Comparison of ENCODE assay signal across 13 cellular contexts in the genomic region with DNA sequence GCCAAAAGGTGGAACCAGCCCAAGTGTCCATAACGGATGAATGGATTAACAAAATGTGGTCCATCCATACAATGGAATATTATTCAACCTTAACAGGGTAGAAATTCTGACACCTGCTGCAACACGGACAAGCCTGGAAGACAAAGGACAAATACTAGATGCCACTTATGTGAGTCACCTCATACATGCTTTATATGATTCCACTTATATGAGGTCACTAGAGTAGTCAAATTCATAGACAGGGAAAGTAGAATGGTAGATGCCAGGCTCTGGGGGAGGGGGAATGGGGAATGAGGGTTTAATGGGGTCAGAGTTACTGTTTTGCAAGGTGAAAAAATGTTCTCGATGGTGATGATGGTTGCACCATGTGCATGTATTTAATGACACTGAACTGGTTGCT. TPM values are rescaled to one million over a fixed set of nuclear protein-coding genes. Genes with fewer than 3 reads are reported as not detected.
A peak's percentile ranks its signal among the peaks of the same experiment; 100 is the strongest.
DNase-seq lines count a peak whose midpoint lies in the region; ATAC-seq lines count a peak whose summit lies in the region.
"Had no signal": no experiment of that assay in that cellular context is flagged by ENCODE, and none has a peak within 500 bp of the region (broad histone marks: within the 10 kb centered on the region; RNA-seq: fewer than 3 reads in every experiment).

No MANE protein-coding gene starts in this region.

- intact Hi-C loops in posterior vena cava (cut with DNase I), result no loop called here

- ATAC-seq in GM18511 (IDR thresholded peaks at IDR 0.05; ENCODE audit: unreplicated experiment) (no peak), GM18858 (IDR thresholded peaks at IDR 0.05; ENCODE audit: unreplicated experiment) (no peak)
- ATAC-seq: activated CD8-positive, alpha-beta T cell treated with anti-CD3 and anti-CD28 coated beads for 36 hours had no signal

- DNase-seq in AG20443 (ENCODE audit: low spot score), result peak; percentile 44
- DNase-seq in HT-29 (ENCODE audit: low spot score), result peak; percentile 45
- DNase-seq in T1000 (lab: John Stamatoyannopoulos, UW), result peak; percentile 18
- peak; percentile 12 for DNase-seq in iPS-NIHi11 (ENCODE audit: low spot score)
- no peak for DNase-seq in posterior vena cava (ENCODE audit: low spot score)
- DNase-seq in NCI-H524 treated with DMSO at 0.1 percent for 48 hours (lab: John Stamatoyannopoulos, UW), result no peak
- DNase-seq: activated CD8-positive, alpha-beta T cell treated with anti-CD3 and anti-CD28 coated beads for 36 hours; activated naive CD8-positive, alpha-beta T cell treated with anti-CD3 and anti-CD28 coated beads, Interleukin-2, amount 10 ng/mL, durations not matched to agents 7 days and 5 days; COR-L47; NCI-H1092; nucleus accumbens had no signal

RNA-seq across cellular contexts. Expression of a gene that starts 34.0 kb away (rescaled TPM):
- 2.9 and 3.1 TPM in 2 replicates for total RNA-seq in HT-29 (2014; rRNA removed; shearing (Covaris generic))
- total RNA-seq in posterior vena cava, result 10 to 100 TPM; 31.5 to 35.4 TPM

RNA-seq across cellular contexts. Expression of a gene that starts 42.3 kb away (rescaled TPM):
- 6.1 and 8.7 TPM in 2 replicates for total RNA-seq in HT-29 (2014; rRNA removed; shearing (Covaris generic))
- 10 to 100 TPM; 13.2 to 16.0 TPM for total RNA-seq in posterior vena cava

Comparison
In these comparisons a context has a peak if more than half of its experiments do, and no peak if none do; other contexts are left out.
1. DNase-seq: peak in AG20443 (single experiment), HT-29 (single experiment), T1000 (single experiment) and iPS-NIHi11 (single experiment); none in posterior vena cava (single experiment) and NCI-H524 treated with DMSO at 0.1 percent for 48 hours (single experiment).